ENCODE assay signal across 16 cellular contexts in the genomic region with DNA sequence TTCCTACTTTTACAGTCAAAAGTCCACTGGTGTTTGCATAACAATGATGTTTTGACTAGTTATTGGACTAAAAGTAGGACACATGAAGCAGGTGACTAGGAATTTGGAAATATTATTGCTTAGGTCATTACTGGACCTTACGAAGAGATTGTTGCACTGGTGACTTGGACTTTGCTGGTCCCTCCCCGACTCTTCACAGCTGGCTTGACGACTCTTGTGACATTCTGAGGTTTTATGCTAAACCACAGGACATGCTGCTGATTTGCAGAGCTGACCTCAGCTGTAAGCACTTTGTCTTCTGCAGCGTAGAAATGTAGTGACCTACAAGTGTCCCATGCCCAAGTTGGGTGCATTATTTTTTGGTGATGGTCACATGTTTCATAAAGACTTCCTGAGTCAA. TPM values are rescaled to one million over a fixed set of nuclear protein-coding genes. Genes with fewer than 3 reads are reported as not detected.
DNase-seq lines count a peak whose midpoint lies in the region; ATAC-seq and TF ChIP-seq lines count a peak whose summit lies in the region.
"Had no signal": no experiment of that assay in that cellular context is flagged by ENCODE, and none has a peak within 500 bp of the region (broad histone marks: within the 10 kb centered on the region; RNA-seq: fewer than 3 reads in every experiment).

No MANE protein-coding gene starts in this region.

- no peaks in the 10 kb centered on the region for H3K27me3 Mint-ChIP-seq in dendritic cell treated with granulocyte-macrophage colony-stimulating factor and Interleukin-4, amounts not matched to agents 40 ng/mL and 50 ng/mL, for 4 days
- no peaks in the 10 kb centered on the region for H3K27me3 Mint-ChIP-seq in natural killer cell treated with Interleukin-12 subunit alpha and Interleukin-12 subunit beta and Interleukin-15 and Interleukin-18, amount 100 ng/mL, for 72 hours
- H3K27me3 Mint-ChIP-seq: stimulated activated naive CD8-positive, alpha-beta T cell treated with anti-CD3 and anti-CD28 coated beads, Interleukin-15, Interleukin-2, amounts not matched to agents 100 ng/mL and 50 ng/mL, for 24 hours had no signal

- peak; percentile 85 for ATAC-seq in natural killer cell treated with Interleukin-12 subunit alpha and Interleukin-12 subunit beta and Interleukin-15 and Interleukin-18, amount 100 ng/mL, for 72 hours
- ATAC-seq in HG03280 (IDR thresholded peaks at IDR 0.05; ENCODE audit: unreplicated experiment): no peak

- no peaks in the 10 kb centered on the region for H3K9me3 Mint-ChIP-seq in dendritic cell treated with granulocyte-macrophage colony-stimulating factor and Interleukin-4, amounts not matched to agents 40 ng/mL and 50 ng/mL, for 4 days
- no peaks in the 10 kb centered on the region for H3K9me3 Mint-ChIP-seq in natural killer cell treated with Interleukin-12 subunit alpha and Interleukin-12 subunit beta and Interleukin-15 and Interleukin-18, amount 100 ng/mL, for 72 hours
- H3K9me3 Mint-ChIP-seq: stimulated activated naive CD8-positive, alpha-beta T cell treated with anti-CD3 and anti-CD28 coated beads, Interleukin-15, Interleukin-2, amounts not matched to agents 100 ng/mL and 50 ng/mL, for 24 hours had no signal

- no peak overlapping the region for H3K4me3 Mint-ChIP-seq in dendritic cell treated with granulocyte-macrophage colony-stimulating factor and Interleukin-4, amounts not matched to agents 40 ng/mL and 50 ng/mL, for 4 days
- peak overlapping the region; percentile 5 for H3K4me3 Mint-ChIP-seq in natural killer cell treated with Interleukin-12 subunit alpha and Interleukin-12 subunit beta and Interleukin-15 and Interleukin-18, amount 100 ng/mL, for 72 hours
- H3K4me3 Mint-ChIP-seq: stimulated activated naive CD8-positive, alpha-beta T cell treated with anti-CD3 and anti-CD28 coated beads, Interleukin-15, Interleukin-2, amounts not matched to agents 100 ng/mL and 50 ng/mL, for 24 hours had no signal

- H3K4me1 Mint-ChIP-seq in dendritic cell treated with granulocyte-macrophage colony-stimulating factor and Interleukin-4, amounts not matched to agents 40 ng/mL and 50 ng/mL, for 4 days (ENCODE audit: low read depth): peaks cover 30% of the 10 kb centered on the region
- peaks cover 30 to 35% of the 10 kb centered on the region in 2 donors for H3K4me1 Mint-ChIP-seq in natural killer cell treated with Interleukin-12 subunit alpha and Interleukin-12 subunit beta and Interleukin-15 and Interleukin-18, amount 100 ng/mL, for 72 hours (ENCODE audit: low read depth in 2 of 2)

- H3K36me3 Mint-ChIP-seq in dendritic cell treated with granulocyte-macrophage colony-stimulating factor and Interleukin-4, amounts not matched to agents 40 ng/mL and 50 ng/mL, for 4 days (ENCODE audit: low read depth): peaks cover 82% of the 10 kb centered on the region
- H3K36me3 Mint-ChIP-seq in natural killer cell treated with Interleukin-12 subunit alpha and Interleukin-12 subunit beta and Interleukin-15 and Interleukin-18, amount 100 ng/mL, for 72 hours: peaks cover 12% of the 10 kb centered on the region

- DNase-seq in GM12865 (ENCODE audit: low read depth) (peak; percentile 11), NOMO-1 (lab: John Stamatoyannopoulos, UW; ENCODE audit: unreplicated experiment in 2 of 2) (peak; percentile 37 to 83), ecto neural progenitor cell (ENCODE audit: low spot score) (no peak), NCI-H446 treated with DMSO at 0.1 percent for 48 hours (lab: John Stamatoyannopoulos, UW) (no peak), posterior vena cava (ENCODE audit: low spot score) (no peak)
- DNase-seq in natural killer cell treated with Interleukin-12 subunit alpha and Interleukin-12 subunit beta and Interleukin-15 and Interleukin-18, amount 100 ng/mL, for 72 hours (ENCODE audit: low spot score): peak; percentile 69
- DNase-seq: activated CD4-positive, alpha-beta T cell treated with anti-CD3 and anti-CD28 coated beads for 48 hours; activated effector memory CD4-positive, alpha-beta T cell treated with Interleukin-2 at 50 U/mL for 16 hours; cerebellar nuclear complex; COR-L47; NCI-H146; NCI-H82; stimulated activated CD4-positive, alpha-beta T cell treated with anti-CD3 and anti-CD28 coated beads, Interleukin-4, amount 100 ng/mL, for 1 hour had no signal

- intact Hi-C loops in dendritic cell treated with granulocyte-macrophage colony-stimulating factor and Interleukin-4, amounts not matched to agents 40 ng/mL and 50 ng/mL, for 4 days (cut with micrococcal nuclease): loop anchor here (2.0 kb wide), 1 partner anchor 34 kb away; no protein-coding TSS in a partner anchor
- intact Hi-C loops in posterior vena cava (cut with DNase I): no loop called here

- peak overlapping the region; percentile 80 for H3K27ac Mint-ChIP-seq in dendritic cell treated with granulocyte-macrophage colony-stimulating factor and Interleukin-4, amounts not matched to agents 40 ng/mL and 50 ng/mL, for 4 days
- H3K27ac Mint-ChIP-seq in natural killer cell treated with Interleukin-12 subunit alpha and Interleukin-12 subunit beta and Interleukin-15 and Interleukin-18, amount 100 ng/mL, for 72 hours: peak overlapping the region in 1 of 2 donors; percentile 41
- H3K27ac Mint-ChIP-seq: stimulated activated naive CD8-positive, alpha-beta T cell treated with anti-CD3 and anti-CD28 coated beads, Interleukin-15, Interleukin-2, amounts not matched to agents 100 ng/mL and 50 ng/mL, for 24 hours had no signal

- no peak overlapping the region for H3K4me3 ChIP-seq in GM12865 (ENCODE audit: low read depth, low read length)

- no peak for TF ChIP-seq CTCF in GM12865 (IDR thresholded peaks at IDR 0.05; ENCODE audit: insufficient read depth, low read depth, low read length, missing control alignments)

RNA-seq across cellular contexts. Expression of gene PCBD1, which starts 21.9 kb away (rescaled TPM):
- 10 to 100 TPM; 32.6 to 44.9 TPM for total RNA-seq in natural killer cell treated with Interleukin-12 subunit alpha and Interleukin-12 subunit beta and Interleukin-15 and Interleukin-18, amount 100 ng/mL, for 72 hours
- 10 to 100 TPM; 48.7 to 54.1 TPM for total RNA-seq in posterior vena cava

RNA-seq across cellular contexts. Expression of gene SGPL1, which starts 50.7 kb away (rescaled TPM):
- 10 to 100 TPM; 27.4 to 40.5 TPM for total RNA-seq in natural killer cell treated with Interleukin-12 subunit alpha and Interleukin-12 subunit beta and Interleukin-15 and Interleukin-18, amount 100 ng/mL, for 72 hours
- total RNA-seq in posterior vena cava: 10 to 100 TPM; 27.9 to 37.2 TPM

Comparison
In these comparisons a context has a peak if more than half of its experiments do, and no peak if none do; other contexts are left out.
1. DNase-seq: peak in GM12865 (single experiment), NOMO-1 (2 of 2) and natural killer cell treated with Interleukin-12 subunit alpha and Interleukin-12 subunit beta and Interleukin-15 and Interleukin-18, amount 100 ng/mL, for 72 hours (single experiment); none in ecto neural progenitor cell (single experiment), NCI-H446 treated with DMSO at 0.1 percent for 48 hours (single experiment) and posterior vena cava (single experiment).